Comparison of ENCODE assay signal across 10 cellular contexts in genomic region chr20:11001767-11002540, GRCh38.
DNase-seq lines count a peak whose midpoint lies in the region; TF ChIP-seq lines count a peak whose summit lies in the region.
"Had no signal": no experiment of that assay in that cellular context is flagged by ENCODE, and none has a peak within 500 bp of the region (broad histone marks: within the 10 kb centered on the region; RNA-seq: fewer than 3 reads in every experiment).

No MANE protein-coding gene starts in this region.

- BruUV-seq in mammary epithelial cell (replicated peaks; lab: Mats Ljungman, UMichigan), result no TSS peak

- in situ Hi-C loops in mammary epithelial cell (cut with MboI; ENCODE audit: low sequenced_read_pairs in 2 of 2), result no loop called here
- in situ Hi-C loops in G401 (cut with HindIII; ENCODE audit: low sequenced_read_pairs), result no loop called here

- under 1% methylated on average over 12 of the region's 12 CpGs for WGBS in mammary epithelial cell (ENCODE audit: low coverage, missing lambda C conversion rate)

- no peaks in the 10 kb centered on the region for H3K9me3 Mint-ChIP-seq in endothelial cell (ENCODE audit: unreplicated experiment)

- H3K4me3 ChIP-seq in MG63, result no peak overlapping the region
- no peak overlapping the region for H3K4me3 ChIP-seq in mammary epithelial cell (replicated peaks in 1 of 3; ENCODE audit: insufficient read depth in 1 of 3, low read depth in 2 of 3, low read length in 3 of 3)
- H3K4me3 ChIP-seq: neural progenitor cell had no signal

- no peaks in the 10 kb centered on the region for H3K36me3 Mint-ChIP-seq in endothelial cell (ENCODE audit: low read depth, unreplicated experiment)
- H3K36me3 Mint-ChIP-seq: neural progenitor cell had no signal

- no peaks in the 10 kb centered on the region for H4K20me1 ChIP-seq in mammary epithelial cell (ENCODE audit: insufficient read depth, low read length)

- H3K27me3 ChIP-seq in MG63 (no peaks in the 10 kb centered on the region), mammary epithelial cell (ENCODE audit: insufficient read depth, low read length) (no peaks in the 10 kb centered on the region)
- H3K27me3 ChIP-seq: neural progenitor cell had no signal

- H3K27me3 Mint-ChIP-seq in endothelial cell (ENCODE audit: unreplicated experiment), result no peaks in the 10 kb centered on the region

- no peaks in the 10 kb centered on the region for H3K79me2 ChIP-seq in mammary epithelial cell (ENCODE audit: insufficient read depth, low read length)

- dilution Hi-C loops in mammary epithelial cell (cut with HindIII; ENCODE audit: low sequenced_read_pairs), result no loop called here

- peak overlapping the region; percentile 33 for H3K9ac ChIP-seq in mammary epithelial cell (ENCODE audit: insufficient read depth, low read length)
- H3K9ac ChIP-seq: neural progenitor cell had no signal

- H3K27ac Mint-ChIP-seq in endothelial cell (ENCODE audit: unreplicated experiment), result no peak overlapping the region
- H3K27ac Mint-ChIP-seq: neural progenitor cell had no signal

- intact Hi-C loops in mammary epithelial cell (cut with micrococcal nuclease), result loop anchor here (1.0 to 5.0 kb wide), 11 partner anchors 47 to 542 kb away; no protein-coding TSS in a partner anchor

- H3K27ac ChIP-seq in mammary epithelial cell (ENCODE audit: insufficient read depth, low read depth, low read length), result peak overlapping the region; percentile 89
- H3K27ac ChIP-seq: neural progenitor cell had no signal

- H3K4me1 Mint-ChIP-seq in endothelial cell (ENCODE audit: unreplicated experiment), result no peaks in the 10 kb centered on the region
- H3K4me1 Mint-ChIP-seq: neural progenitor cell had no signal

- no peaks in the 10 kb centered on the region for H3K36me3 ChIP-seq in MG63
- no peaks in the 10 kb centered on the region for H3K36me3 ChIP-seq in mammary epithelial cell (ENCODE audit: insufficient read depth, low read length)
- H3K36me3 ChIP-seq: neural progenitor cell had no signal

- TF ChIP-seq CTCF in mammary epithelial cell (conservative IDR thresholded peaks at IDR 0.05 in 1 of 2, IDR thresholded peaks at IDR 0.05 in 1 of 2; ENCODE audit: extremely low read depth in 1 of 2, insufficient read depth in 1 of 2, low read depth in 1 of 2, low read length in 2 of 2) (no peak), endothelial cell (IDR thresholded peaks at IDR 0.05; ENCODE audit: unreplicated experiment) (no peak)

- no peak overlapping the region for H3K4me3 Mint-ChIP-seq in endothelial cell (ENCODE audit: unreplicated experiment)
- H3K4me3 Mint-ChIP-seq: neural progenitor cell had no signal

- H2AFZ ChIP-seq in mammary epithelial cell (ENCODE audit: low read depth, low read length), result peak overlapping the region; percentile 25
- H2AFZ ChIP-seq: neural progenitor cell had no signal

- H3K9me3 ChIP-seq in MG63 (no peaks in the 10 kb centered on the region), mammary epithelial cell (replicated peaks; ENCODE audit: insufficient read depth, low read length) (peaks cover 2% of the 10 kb centered on the region)

- peak overlapping the region; percentile 73 for H3K4me2 ChIP-seq in mammary epithelial cell (ENCODE audit: insufficient read depth, low read depth, low read length)
- H3K4me2 ChIP-seq: neural progenitor cell had no signal

- peak; percentile 50 for DNase-seq in AG08395 (ENCODE audit: low spot score)
- peak; percentile 77 for DNase-seq in MG63
- DNase-seq in mammary epithelial cell, result peak; percentile 99
- peak; percentile 66 to 87 for DNase-seq in lung microvascular endothelial cell (ENCODE audit: low read depth in 2 of 2)
- no peak for DNase-seq in endothelial cell (ENCODE audit: low spot score)
- DNase-seq in G401 (ENCODE audit: low spot score), result no peak
- DNase-seq in NCI-H82 treated with DMSO at 0.1 percent for 48 hours (lab: John Stamatoyannopoulos, UW; ENCODE audit: unreplicated experiment), result no peak
- DNase-seq in activated effector memory CD4-positive, alpha-beta T cell treated with anti-CD3 and anti-CD28 coated beads, Interleukin-2, amount 50 U/mL, for 16 hours, result no peak
- DNase-seq: activated CD8-positive, alpha-beta memory T cell treated with anti-CD3 and anti-CD28 coated beads for 24 hours had no signal

- H3K4me1 ChIP-seq in mammary epithelial cell (ENCODE audit: insufficient read depth, low read length), result peaks cover 35% of the 10 kb centered on the region
- H3K4me1 ChIP-seq: neural progenitor cell had no signal

- CTCF ChIA-PET in mammary epithelial cell (lab: Charles Lee; ENCODE audit: low non-redundant PET), result interaction anchor here (0.7 to 0.8 kb wide), 3 partner anchors 77 to 327 kb away, joined by 3 read pairs; no protein-coding TSS in a partner anchor

Comparison
In these comparisons a context has a peak if more than half of its experiments do, and no peak if none do; other contexts are left out.
1. DNase-seq: peak in AG08395 (single experiment), MG63 (single experiment), mammary epithelial cell (single experiment) and lung microvascular endothelial cell (2 of 2); none in endothelial cell (single experiment), G401 (single experiment), NCI-H82 treated with DMSO at 0.1 percent for 48 hours (single experiment) and activated effector memory CD4-positive, alpha-beta T cell treated with anti-CD3 and anti-CD28 coated beads, Interleukin-2, amount 50 U/mL, for 16 hours (single experiment).